12 cellular contexts compared by ENCODE assay signal in genomic region chr1:9326596-9326995, GRCh38. TPM values are rescaled to one million over a fixed set of nuclear protein-coding genes. Genes with fewer than 3 reads are reported as not detected.
DNase-seq lines count a peak whose midpoint lies in the region; ATAC-seq and TF ChIP-seq lines count a peak whose summit lies in the region.
"Had no signal": no experiment of that assay in that cellular context is flagged by ENCODE, and none has a peak within 500 bp of the region (broad histone marks: within the 10 kb centered on the region; RNA-seq: fewer than 3 reads in every experiment).

No MANE protein-coding gene starts in this region.

- H3K4me3 ChIP-seq in hepatocyte (no peak overlapping the region), skeletal muscle tissue (ENCODE audit: low read length in 3 of 3) (no peak overlapping the region)

- H3K9me2 ChIP-seq in hepatocyte (replicated peaks; ENCODE audit: insufficient read depth) = no peaks in the 10 kb centered on the region

- no peak overlapping the region for H2AFZ ChIP-seq in hepatocyte

- no peak for ATAC-seq in GM21423 (IDR thresholded peaks at IDR 0.05; ENCODE audit: unreplicated experiment)
- ATAC-seq in stimulated activated naive CD8-positive, alpha-beta T cell treated with anti-CD3 and anti-CD28 coated beads, Interleukin-15, Interleukin-2, amounts not matched to agents 100 U/mL and 50 U/mL, for 24 hours = no peak
- ATAC-seq: naive thymus-derived CD4-positive, alpha-beta T cell; stimulated activated naive CD8-positive, alpha-beta T cell treated with anti-CD3 and anti-CD28 coated beads, Interleukin-15, amount 100 ng/mL, for 72 hours had no signal

- DNase-seq in D341Med (ENCODE audit: low spot score) = peak; percentile 70
- DNase-seq in astrocyte of the hippocampus (ENCODE audit: low read depth, low spot score) = peak; percentile 85
- peak; percentile 66 for DNase-seq in hepatocyte (ENCODE audit: low spot score)
- DNase-seq in KG1 (lab: John Stamatoyannopoulos, UW) = no peak
- no peak for DNase-seq in stimulated activated naive CD8-positive, alpha-beta T cell treated with anti-CD3 and anti-CD28 coated beads, Interleukin-15, Interleukin-2, amounts not matched to agents 100 U/mL and 50 U/mL, for 24 hours
- DNase-seq in GM10266 (ENCODE audit: extremely low spot score) = no peak
- DNase-seq: naive thymus-derived CD4-positive, alpha-beta T cell; NCI-H510A treated with DMSO at 0.1 percent for 48 hours; stimulated activated CD4-positive, alpha-beta T cell treated with anti-CD3 and anti-CD28 coated beads, Interleukin-2, amount 100 ng/mL, for 24 hours; stimulated activated naive CD8-positive, alpha-beta T cell treated with anti-CD3 and anti-CD28 coated beads, Interleukin-15, amount 100 ng/mL, for 72 hours had no signal

- H3K9me3 ChIP-seq in hepatocyte (ENCODE audit: low read depth) (no peaks in the 10 kb centered on the region), skeletal muscle tissue (ENCODE audit: control insufficient read depth in 3 of 3, low read length in 3 of 3) (no peaks in the 10 kb centered on the region)

- peaks cover 53% of the 10 kb centered on the region for H4K20me1 ChIP-seq in hepatocyte (ENCODE audit: insufficient read depth, poor library complexity, severe bottlenecking)

- H3K79me2 ChIP-seq in hepatocyte = peaks cover 94% of the 10 kb centered on the region

- peak overlapping the region; percentile 49 for H3K4me2 ChIP-seq in hepatocyte

- H3K36me3 ChIP-seq in hepatocyte (replicated peaks; ENCODE audit: insufficient read depth, low read depth) (no peaks in the 10 kb centered on the region), skeletal muscle tissue (ENCODE audit: control insufficient read depth in 3 of 3, insufficient read depth in 3 of 3, low read length in 3 of 3) (no peaks in the 10 kb centered on the region)

- H3K9ac ChIP-seq in skeletal muscle tissue (ENCODE audit: low read depth in 1 of 3, low read length in 3 of 3) = peak overlapping the region in 2 of 3 donors; percentile 23 to 25

- H3K27me3 ChIP-seq in hepatocyte (no peaks in the 10 kb centered on the region), skeletal muscle tissue (ENCODE audit: control insufficient read depth in 3 of 3, insufficient read depth in 3 of 3, low read length in 3 of 3) (no peaks in the 10 kb centered on the region)

- peaks cover 37% of the 10 kb centered on the region for H3K4me1 ChIP-seq in hepatocyte (ENCODE audit: insufficient read depth)
- peaks cover 25 to 46% (median 36%) of the 10 kb centered on the region in 3 donors for H3K4me1 ChIP-seq in skeletal muscle tissue (ENCODE audit: control insufficient read depth in 3 of 3, insufficient read depth in 3 of 3, low read length in 3 of 3)

- TF ChIP-seq CTCF in hepatocyte (IDR thresholded peaks at IDR 0.05; ENCODE audit: poor library complexity) (no peak), GM10266 (IDR thresholded peaks at IDR 0.05; ENCODE audit: control insufficient read depth, insufficient read depth, low read depth, missing control alignments) (no peak)

- H3K27ac ChIP-seq in hepatocyte (peak overlapping the region; percentile 88), skeletal muscle tissue (ENCODE audit: low read depth, low read length) (peak overlapping the region; percentile 68)

- WGBS in hepatocyte (ENCODE audit: low lambda C conversion rate, missing lambda C conversion rate) = 53% methylated on average over 9 of the region's 9 CpGs

RNA-seq across cellular contexts. Expression of gene SPSB1, which starts 33.9 kb away (rescaled TPM):
- total RNA-seq in hepatocyte (61.3 and 66.9 TPM in 2 replicates), skeletal muscle tissue (6.3 TPM)
- 75.3 and 102 TPM in 2 replicates for polyA plus RNA-seq in hepatocyte

Comparison
In these comparisons a context has a peak if more than half of its experiments do, and no peak if none do; other contexts are left out.
1. DNase-seq: peak in D341Med (single experiment), astrocyte of the hippocampus (single experiment) and hepatocyte (single experiment); none in KG1 (single experiment), stimulated activated naive CD8-positive, alpha-beta T cell treated with anti-CD3 and anti-CD28 coated beads, Interleukin-15, Interleukin-2, amounts not matched to agents 100 U/mL and 50 U/mL, for 24 hours (single experiment) and GM10266 (single experiment).